34 cellular contexts compared by ENCODE assay signal in genomic region chr15:50225057-50225456, GRCh38. TPM values are rescaled to one million over a fixed set of nuclear protein-coding genes. Genes with fewer than 3 reads are reported as not detected.
"Had no signal": no experiment of that assay in that cellular context is flagged by ENCODE, and none has a peak within 500 bp of the region (broad histone marks: within the 10 kb centered on the region; RNA-seq: fewer than 3 reads in every experiment).

No MANE protein-coding gene starts in this region.

- H3K36me3 ChIP-seq: adrenal gland, ascending aorta, brain microvascular endothelial cell, breast epithelium, cardiac muscle cell had no signal

- H3K9me3 ChIP-seq: adrenal gland, ascending aorta, body of pancreas, breast epithelium had no signal

- H3K27me3 ChIP-seq: adrenal gland, ascending aorta, body of pancreas, brain microvascular endothelial cell, breast epithelium had no signal

- H3K4me1 ChIP-seq: adrenal gland, ascending aorta, body of pancreas, breast epithelium had no signal

- H3K27ac ChIP-seq: adrenal gland, ascending aorta, body of pancreas, brain microvascular endothelial cell, breast epithelium, cardiac muscle cell had no signal

- H3K4me3 ChIP-seq: adrenal gland, ascending aorta, body of pancreas, breast epithelium, cardiac muscle cell had no signal

- DNase-seq: activated effector memory CD4-positive, alpha-beta T cell treated with anti-CD3 and anti-CD28 coated beads, Interleukin-2, amount 50 U/mL, for 16 hours; activated effector memory CD4-positive, alpha-beta T cell treated with Interleukin-2 at 50 U/mL for 16 hours; activated gamma-delta T cell; activated gamma-delta T cell treated with Interleukin-2 at 50 U/mL for 16 hours; activated naive CD4-positive, alpha-beta T cell; activated naive CD4-positive, alpha-beta T cell treated with anti-CD3 and anti-CD28 coated beads for 36 hours; activated naive CD4-positive, alpha-beta T cell treated with anti-CD3 and anti-CD28 coated beads, Interleukin-2, amount 10 ng/mL, durations not matched to agents 7 days and 5 days; activated naive CD4-positive, alpha-beta T cell treated with anti-CD3 and anti-CD28 coated beads, Interleukin-2, amount 50 U/mL, for 16 hours; activated naive CD4-positive, alpha-beta T cell treated with Interleukin-2 at 50 U/mL for 16 hours; activated naive CD8-positive, alpha-beta T cell treated with anti-CD3 and anti-CD28 coated beads for 36 hours; activated naive CD8-positive, alpha-beta T cell treated with anti-CD3 and anti-CD28 coated beads, Interleukin-2, amount 10 ng/mL, durations not matched to agents 7 days and 5 days; activated naive CD8-positive, alpha-beta T cell treated with anti-CD3 and anti-CD28 coated beads, Interleukin-2, amount 50 U/mL, for 24 hours; activated T-cell treated with anti-CD3 and anti-CD28 coated beads, Interleukin-2, amount 50 U/mL, for 4 hours; activated T-cell treated with anti-CD3 and anti-CD28 coated beads, Interleukin-2, amount 50 U/mL, for 48 hours; activated T-cell treated with anti-CD3 and anti-CD28 coated beads, Interleukin-2, amount 50 U/mL, for 72 hours; adrenal gland; amniotic stem cell; amygdala; anterior cingulate cortex; aorta; body of pancreas; caudate nucleus; central memory CD4-positive, alpha-beta T cell; cerebellar nuclear complex had no signal

- ATAC-seq: activated naive CD4-positive, alpha-beta T cell treated with anti-CD3 and anti-CD28 coated beads, Interleukin-2, amount 50 U/mL, for 72 hours; activated naive CD8-positive, alpha-beta T cell treated with anti-CD3 and anti-CD28 coated beads, Interleukin-2, amount 50 U/mL, for 24 hours; activated T-cell treated with anti-CD3 and anti-CD28 coated beads, Interleukin-2, amount 50 U/mL, for 4 hours; activated T-cell treated with anti-CD3 and anti-CD28 coated beads, Interleukin-2, amount 50 U/mL, for 72 hours; activated T-helper 17 cell treated with anti-CD3 and anti-CD28 coated beads, Interleukin-2, amount 50 U/mL, for 72 hours; body of pancreas had no signal

- FAIRE-seq: astrocyte, bronchial epithelial cell had no signal

RNA-seq across cellular contexts. Expression of gene HDC, which starts 40.5 kb away (rescaled TPM):
- total RNA-seq: ascending aorta, astrocyte, body of pancreas, bronchial epithelial cell, cardiac muscle cell, chondrocyte had no signal
- polyA plus RNA-seq: cardiac muscle cell had no signal

RNA-seq across cellular contexts. Expression of gene SLC27A2, which starts 43.1 kb away (rescaled TPM):
- total RNA-seq: ascending aorta, cardiac muscle cell, cardiac septum, chondrocyte had no signal
- polyA plus RNA-seq: cardiac muscle cell had no signal
